Comparison of ENCODE assay signal across 1 cellular context in genomic region chr2:180980185-180980942, GRCh38.
A peak's percentile ranks its signal among the peaks of the same experiment; 100 is the strongest.
TF ChIP-seq lines count a peak whose summit lies in the region.

UBE2E3 (plus strand) TSS chr2:180980605; CDS start chr2:180982043, 1,438 bp downstream.

TF ChIP-seq in K562, 482 proteins besides CTCF, POLR2A, EP300 and RAD21 (continued from another document and continues in another):
- TF ChIP-seq ZNF639 (CRISPR knock-in tag; conservative IDR thresholded peaks at IDR 0.05 in 1 of 2, IDR thresholded peaks at IDR 0.05 in 1 of 2) (peak in 1 of 2 experiments; percentile 95; a peak in 2 of 4 replicates), ZNF197 (CRISPR knock-in tag; IDR thresholded peaks at IDR 0.05; ENCODE audit: low read depth) (peak; percentile 98), KLF16 (IDR thresholded peaks at IDR 0.05) (0 out of 2 replicates have a peak, but pooled peaks have one; percentile 18), MAZ (CRISPR knock-in tag; conservative IDR thresholded peaks at IDR 0.05 in 1 of 2, IDR thresholded peaks at IDR 0.05 in 1 of 2) (peak; percentile 55 to 94), KDM4B (IDR thresholded peaks at IDR 0.05; ENCODE audit: borderline replicate concordance in 2 of 2, low read depth in 1 of 2) (0 out of 4 replicates have a peak, but pooled peaks of 1 of the 2 experiments have one; percentile 14), ATF1 (CRISPR knock-in tag; IDR thresholded peaks at IDR 0.05) (no peak), ATF1 (tag; IDR thresholded peaks at IDR 0.05) (0 out of 2 replicates have a peak, but pooled peaks have one; percentile 24), SLC30A9 (CRISPR knock-in tag; IDR thresholded peaks at IDR 0.05) (no peak), ZBTB9 (CRISPR knock-in tag; IDR thresholded peaks at IDR 0.05) (peak; percentile 89), CREB3L1 (IDR thresholded peaks at IDR 0.05; ENCODE audit: borderline replicate concordance, low read depth) (peak; percentile 57; the same call in 1 of the 2 replicates), HNRNPK (IDR thresholded peaks at IDR 0.05; ENCODE audit: low read depth, low read length, poor library complexity, severe bottlenecking) (peak; percentile 50), POLR2H (tag; IDR thresholded peaks at IDR 0.05; ENCODE audit: low read depth) (peak; percentile 55; the same call in 1 of the 2 replicates), RFX7 (CRISPR knock-in tag; IDR thresholded peaks at IDR 0.05) (no peak), ZBTB11 (CRISPR knock-in tag; IDR thresholded peaks at IDR 0.05) (peak in 1 of 3 experiments; percentile 88; a peak in 2 of 6 replicates), KAT7 (CRISPR knock-in tag; IDR thresholded peaks at IDR 0.05; ENCODE audit: borderline replicate concordance) (no peak), KLF1 (tag; IDR thresholded peaks at IDR 0.05) (peak; percentile 80), HNRNPL (IDR thresholded peaks at IDR 0.05; ENCODE audit: low read depth, low read length) (peak; percentile 98), ZNF766 (CRISPR knock-in tag; conservative IDR thresholded peaks at IDR 0.05) (peak; percentile 99), REST (CRISPR knock-in tag; IDR thresholded peaks at IDR 0.05; ENCODE audit: low read depth) (peak; percentile 77; the same call in 1 of the 2 replicates), MECOM (CRISPR knock-in tag; IDR thresholded peaks at IDR 0.05) (peak; percentile 43; the same call in 1 of the 2 replicates), ZNF395 (CRISPR knock-in tag; IDR thresholded peaks at IDR 0.05) (peak; percentile 97), CCNT2 (IDR thresholded peaks at IDR 0.05; ENCODE audit: borderline replicate concordance, extremely low read depth, insufficient read length, low read depth, low read length) (peak; percentile 78), BRD4 (IDR thresholded peaks at IDR 0.05) (0 out of 2 replicates have a peak, but pooled peaks have one; percentile 46), ZNF146 (CRISPR knock-in tag; IDR thresholded peaks at IDR 0.05; ENCODE audit: unreplicated experiment) (no peak), FOSL1 (tag; conservative IDR thresholded peaks at IDR 0.05) (peak; percentile 50; the same call in 1 of the 2 replicates), POLR2G (IDR thresholded peaks at IDR 0.05; ENCODE audit: low read depth, low read length) (peak; percentile 95), ZNF584 (CRISPR knock-in tag; IDR thresholded peaks at IDR 0.05; ENCODE audit: low read depth) (peak; percentile 95), ZFX (CRISPR knock-in tag; IDR thresholded peaks at IDR 0.05) (peak; percentile 90), SMAD4 (CRISPR knock-in tag; conservative IDR thresholded peaks at IDR 0.05) (peak; percentile 96), ZFPM2 (CRISPR knock-in tag; IDR thresholded peaks at IDR 0.05) (peak; percentile 77; the same call in 1 of the 2 replicates), GATAD2A (IDR thresholded peaks at IDR 0.05) (peak; percentile 79), BCOR (IDR thresholded peaks at IDR 0.05) (no peak), KLF10 (CRISPR knock-in tag; IDR thresholded peaks at IDR 0.05) (no peak), ETS1 (conservative IDR thresholded peaks at IDR 0.05; ENCODE audit: control insufficient read depth, low read depth, low read length) (peak; percentile 13; the same call in 1 of the 2 replicates), VEZF1 (CRISPR knock-in tag; IDR thresholded peaks at IDR 0.05) (peak; percentile 98), RBFOX2 (IDR thresholded peaks at IDR 0.05; ENCODE audit: low read depth, low read length) (peak; percentile 88), ERF (CRISPR knock-in tag; IDR thresholded peaks at IDR 0.05) (peak; percentile 91; the same call in 1 of the 2 replicates), IRF2 (CRISPR knock-in tag; IDR thresholded peaks at IDR 0.05) (no peak), HMGXB4 (CRISPR knock-in tag; IDR thresholded peaks at IDR 0.05) (no peak; the same call in 1 of the 2 replicates), NR1H2 (CRISPR knock-in tag; IDR thresholded peaks at IDR 0.05) (no peak), CTBP1 (IDR thresholded peaks at IDR 0.05; ENCODE audit: borderline replicate concordance) (peak; percentile 80; the same call in 1 of the 2 replicates), ZNF316 (IDR thresholded peaks at IDR 0.05) (no peak)
